ENCODE assay signal across 11 cellular contexts in genomic region chr1:14486401-14487110, GRCh38.
DNase-seq lines count a peak whose midpoint lies in the region; TF ChIP-seq lines count a peak whose summit lies in the region.
"Had no signal": no experiment of that assay in that cellular context is flagged by ENCODE, and none has a peak within 500 bp of the region (broad histone marks: within the 10 kb centered on the region; RNA-seq: fewer than 3 reads in every experiment).

No MANE protein-coding gene starts in this region.

- peak; percentile 84 for DNase-seq in AG08395 (ENCODE audit: low spot score)
- peak; percentile 98 for DNase-seq in M059J (ENCODE audit: low read depth)
- DNase-seq in epithelial cell of proximal tubule (ENCODE audit: low read depth), result peak; percentile 68
- no peak for DNase-seq in activated effector memory CD4-positive, alpha-beta T cell treated with anti-CD3 and anti-CD28 coated beads, Interleukin-2, amount 50 U/mL, for 16 hours
- DNase-seq in retina, result no peak
- DNase-seq in hippocampal formation (lab: John Stamatoyannopoulos, UW), result no peak
- no peak for DNase-seq in HAP-1 (ENCODE audit: low spot score in 2 of 2)
- DNase-seq: T-cell had no signal

- H3K4me3 ChIP-seq in epithelial cell of proximal tubule (ENCODE audit: low read depth, low read length) (no peak overlapping the region), muscle layer of duodenum (ENCODE audit: low read depth in 1 of 2, low read length in 2 of 2) (no peak overlapping the region), HAP-1 (no peak overlapping the region)
- H3K4me3 ChIP-seq: BLaER1, cardiac muscle cell had no signal

- H3K27me3 ChIP-seq in muscle layer of duodenum (ENCODE audit: low read depth, low read length) (no peaks in the 10 kb centered on the region), HAP-1 (ENCODE audit: low read depth) (no peaks in the 10 kb centered on the region)
- H3K27me3 ChIP-seq: BLaER1, cardiac muscle cell had no signal

- H3K9me3 ChIP-seq in muscle layer of duodenum (ENCODE audit: control insufficient read depth in 1 of 2, low read length in 2 of 2) (no peaks in the 10 kb centered on the region), HAP-1 (no peaks in the 10 kb centered on the region)
- H3K9me3 ChIP-seq: BLaER1 had no signal

- H3K4me1 ChIP-seq in muscle layer of duodenum (ENCODE audit: control insufficient read depth in 1 of 2, insufficient read depth in 2 of 2, low read length in 2 of 2), result peaks cover 9 to 16% of the 10 kb centered on the region in 2 donors
- H3K4me1 ChIP-seq in HAP-1, result peaks cover 7% of the 10 kb centered on the region
- H3K4me1 ChIP-seq: BLaER1 had no signal

- in situ Hi-C loops in HAP-1 (cut with MboI; ENCODE audit: low sequenced_read_pairs), result no loop called here

- no peak for TF ChIP-seq CTCF in epithelial cell of proximal tubule (conservative IDR thresholded peaks at IDR 0.05; ENCODE audit: low read depth, low read length)

- no peaks in the 10 kb centered on the region for H3K36me3 ChIP-seq in muscle layer of duodenum (ENCODE audit: control insufficient read depth in 1 of 2, insufficient read depth in 2 of 2, low read length in 2 of 2)
- H3K36me3 ChIP-seq in HAP-1 (replicated peaks), result no peaks in the 10 kb centered on the region
- H3K36me3 ChIP-seq: BLaER1, cardiac muscle cell had no signal

- H3K27ac ChIP-seq in muscle layer of duodenum (ENCODE audit: low read length), result peak overlapping the region; percentile 58
- H3K27ac ChIP-seq: BLaER1, cardiac muscle cell had no signal

Comparison
In these comparisons a context has a peak if more than half of its experiments do, and no peak if none do; other contexts are left out.
1. DNase-seq: peak in AG08395 (single experiment), M059J (single experiment) and epithelial cell of proximal tubule (single experiment); none in activated effector memory CD4-positive, alpha-beta T cell treated with anti-CD3 and anti-CD28 coated beads, Interleukin-2, amount 50 U/mL, for 16 hours (single experiment), retina (single experiment), hippocampal formation (0 of 2) and HAP-1 (0 of 2).